1 cellular context compared by ENCODE assay signal in genomic region chr7:129218514-129219036, GRCh38.
TF ChIP-seq lines count a peak whose summit lies in the region.

No MANE protein-coding gene starts in this region.

TF ChIP-seq in K562, 482 proteins besides CTCF, POLR2A, EP300 and RAD21 (continued from another document and continues in another):
- TF ChIP-seq NR0B1 (IDR thresholded peaks at IDR 0.05; ENCODE audit: partially characterized antibody) (no peak), ZHX1 (conservative IDR thresholded peaks at IDR 0.05; ENCODE audit: low read length) (peak; percentile 66), STAT5A (IDR thresholded peaks at IDR 0.05; ENCODE audit: borderline replicate concordance, low read length) (no peak), MTA1 (IDR thresholded peaks at IDR 0.05; ENCODE audit: borderline replicate concordance) (no peak), USF1 (CRISPR knock-in tag; IDR thresholded peaks at IDR 0.05) (0 out of 2 replicates have a peak, but pooled peaks have one; percentile 9), E2F4 (CRISPR knock-in tag; IDR thresholded peaks at IDR 0.05; ENCODE audit: low read depth) (no peak), EHMT2 (IDR thresholded peaks at IDR 0.05) (peak; percentile 60; the same call in 1 of the 2 replicates), JUND (IDR thresholded peaks at IDR 0.05; ENCODE audit: borderline replicate concordance, low read depth, low read length) (peak; percentile 59), JUND (tag; IDR thresholded peaks at IDR 0.05; ENCODE audit: borderline replicate concordance, low read depth, low read length) (no peak; the same call in 2 of the 3 replicates), ZNF280A (IDR thresholded peaks at IDR 0.05; ENCODE audit: low read depth, partially characterized antibody) (no peak), ZNF3 (CRISPR knock-in tag; IDR thresholded peaks at IDR 0.05) (no peak), ZBTB5 (IDR thresholded peaks at IDR 0.05) (no peak), ATF3 (IDR thresholded peaks at IDR 0.05) (no peak), ATF3 (CRISPR knock-in tag; conservative IDR thresholded peaks at IDR 0.05) (0 out of 2 replicates have a peak, but pooled peaks have one; percentile 51), SIX5 (IDR thresholded peaks at IDR 0.05; ENCODE audit: borderline replicate concordance in 1 of 2, insufficient read depth in 1 of 2, low read depth in 1 of 2, low read length in 2 of 2) (no peak), ZNF239 (CRISPR knock-in tag; IDR thresholded peaks at IDR 0.05) (no peak), ELF4 (CRISPR knock-in tag; IDR thresholded peaks at IDR 0.05) (no peak), PTRF (tag; IDR thresholded peaks at IDR 0.05) (no peak), MNT (conservative IDR thresholded peaks at IDR 0.05) (no peak), CEBPZ (IDR thresholded peaks at IDR 0.05; ENCODE audit: borderline replicate concordance, low read depth, low read length) (no peak), BRF1 (IDR thresholded peaks at IDR 0.05; ENCODE audit: borderline replicate concordance, extremely low read depth, insufficient read length) (no peak), ZNF354B (CRISPR knock-in tag; IDR thresholded peaks at IDR 0.05) (no peak), TOE1 (IDR thresholded peaks at IDR 0.05; ENCODE audit: borderline replicate concordance) (no peak), TOE1 (CRISPR knock-in tag; IDR thresholded peaks at IDR 0.05; ENCODE audit: borderline replicate concordance, low read depth) (no peak), RBM39 (optimal IDR thresholded peaks at IDR 0.05; ENCODE audit: low read depth, low read length) (no peak), RBM22 (IDR thresholded peaks at IDR 0.05; ENCODE audit: low read depth, low read length, poor library complexity, severe bottlenecking) (no peak), HMGN3 (IDR thresholded peaks at IDR 0.05; ENCODE audit: borderline replicate concordance, extremely low read depth, insufficient read length, low read depth, low read length) (no peak), ZNF57 (CRISPR knock-in tag; IDR thresholded peaks at IDR 0.05) (no peak), MAX (CRISPR knock-in tag; IDR thresholded peaks at IDR 0.05) (peak; percentile 20; the same call in 1 of the 2 replicates), CEBPG (CRISPR knock-in tag; IDR thresholded peaks at IDR 0.05) (0 out of 2 replicates have a peak, but pooled peaks have one; percentile 6), CEBPG (tag; conservative IDR thresholded peaks at IDR 0.05 in 1 of 2, IDR thresholded peaks at IDR 0.05 in 1 of 2) (no peak), SMARCE1 (IDR thresholded peaks at IDR 0.05) (no peak), E4F1 (CRISPR knock-in tag; IDR thresholded peaks at IDR 0.05; ENCODE audit: borderline replicate concordance) (no peak), ETV6 (IDR thresholded peaks at IDR 0.05; ENCODE audit: borderline replicate concordance in 1 of 2, low read depth in 2 of 2, low read length in 1 of 2) (no peak), ETV6 (CRISPR knock-in tag; IDR thresholded peaks at IDR 0.05; ENCODE audit: borderline replicate concordance) (no peak), STAT5B (CRISPR knock-in tag; IDR thresholded peaks at IDR 0.05) (no peak), ILF3 (IDR thresholded peaks at IDR 0.05; ENCODE audit: borderline replicate concordance) (no peak), CCAR2 (IDR thresholded peaks at IDR 0.05; ENCODE audit: low read depth, low read length) (no peak), POLR2B (IDR thresholded peaks at IDR 0.05; ENCODE audit: low read depth, partially characterized antibody) (no peak), PHF20 (IDR thresholded peaks at IDR 0.05; ENCODE audit: partially characterized antibody) (no peak), E2F3 (CRISPR knock-in tag; IDR thresholded peaks at IDR 0.05) (no peak), BACH1 (tag; IDR thresholded peaks at IDR 0.05) (no peak), PHF8 (IDR thresholded peaks at IDR 0.05; ENCODE audit: borderline replicate concordance, low read length) (no peak), ZNF165 (CRISPR knock-in tag; IDR thresholded peaks at IDR 0.05; ENCODE audit: borderline replicate concordance) (no peak)
